In the genomic region with DNA sequence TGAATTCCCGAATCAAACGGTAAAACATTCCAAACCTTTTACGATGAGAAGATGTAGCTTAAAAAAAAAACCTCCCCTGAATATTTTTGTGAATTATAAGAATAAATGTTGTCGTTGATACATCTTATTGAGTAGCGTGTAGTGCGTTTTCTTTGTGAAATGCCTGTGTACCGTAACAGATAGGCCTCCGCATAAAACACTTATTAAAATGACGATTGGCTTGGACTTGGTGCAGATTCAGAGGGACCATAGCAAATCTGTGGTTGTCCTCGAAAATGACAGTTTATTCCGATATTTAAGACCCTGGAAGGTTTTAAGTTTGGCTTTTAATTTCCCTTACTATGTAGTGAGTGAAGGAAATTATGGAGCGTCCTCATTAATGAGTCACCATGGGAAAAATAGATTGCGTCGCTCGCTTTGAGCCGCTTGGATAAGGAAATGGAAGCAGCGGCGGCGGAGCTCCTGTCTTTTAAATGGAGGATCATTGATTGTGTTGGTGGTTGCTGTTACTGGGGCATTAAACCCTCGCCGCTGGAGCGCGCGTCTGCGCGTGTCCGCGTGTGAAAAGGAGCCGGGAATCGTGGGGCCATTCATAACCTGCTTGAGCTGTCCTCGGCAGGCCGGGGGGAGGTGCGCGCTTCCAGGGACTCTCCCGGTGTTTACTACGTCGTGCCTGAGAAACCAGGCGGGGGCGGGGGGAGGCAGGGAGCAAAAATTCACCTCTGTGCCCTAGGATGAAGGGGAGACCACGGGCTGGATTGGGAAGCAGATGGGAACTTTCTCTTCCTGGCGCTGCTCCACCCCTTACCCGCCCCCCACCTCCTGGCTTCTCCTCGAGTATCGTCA, we compare ENCODE assay signal across 8 cellular contexts. TPM values are rescaled to one million over a fixed set of nuclear protein-coding genes. Genes with fewer than 3 reads are reported as not detected.
A peak's percentile ranks its signal among the peaks of the same experiment; 100 is the strongest.
DNase-seq lines count a peak whose midpoint lies in the region; ATAC-seq and TF ChIP-seq lines count a peak whose summit lies in the region.

No MANE protein-coding gene starts in this region.

- H3K4me2 ChIP-seq in Loucy (ENCODE audit: low read depth, low read length, poor library complexity, severe bottlenecking) = peak overlapping the region; percentile 97

- TF ChIP-seq CTCF in Loucy (conservative IDR thresholded peaks at IDR 0.05; ENCODE audit: low read length) (no peak), fibroblast of villous mesenchyme (IDR thresholded peaks at IDR 0.05; ENCODE audit: insufficient read depth, low read depth, low read length) (no peak), neural crest cell (conservative IDR thresholded peaks at IDR 0.05) (no peak)

- peaks cover 35% of the 10 kb centered on the region for H4K20me1 ChIP-seq in Loucy (ENCODE audit: insufficient read depth, low read length, poor library complexity, severe bottlenecking)

- peak overlapping the region; percentile 93 for H3K27ac ChIP-seq in substantia nigra (ENCODE audit: low read depth, low read length, poor library complexity, severe bottlenecking)

- 0 out of 2 replicates have a peak, but pooled peaks cover 1% of the 10 kb centered on the region for H3F3A ChIP-seq in Loucy (ENCODE audit: low read depth)

- no peaks in the 10 kb centered on the region for H3K9me3 Mint-ChIP-seq in neural crest cell

- no peaks in the 10 kb centered on the region for H3K36me3 Mint-ChIP-seq in neural crest cell (ENCODE audit: low read depth)

- peak overlapping the region; percentile 97 for H3K4me3 Mint-ChIP-seq in neural crest cell

- H3K79me2 ChIP-seq in Loucy (ENCODE audit: insufficient read depth, low read length) = peaks cover 95% of the 10 kb centered on the region

- no peaks in the 10 kb centered on the region for H3K9me3 ChIP-seq in Loucy (ENCODE audit: insufficient read depth, low read depth, low read length)

- peak overlapping the region; percentile 78 for H2AFZ ChIP-seq in Loucy (ENCODE audit: low read length)

- no peak for ATAC-seq in HG03108 (IDR thresholded peaks at IDR 0.05; ENCODE audit: unreplicated experiment)

- H3K9me2 ChIP-seq in Loucy (replicated peaks; ENCODE audit: low read depth, low read length) = no peaks in the 10 kb centered on the region

- DNase-seq in DMS153 (lab: John Stamatoyannopoulos, UW) = peak; percentile 87
- peak; percentile 81 for DNase-seq in RPMI7951 (ENCODE audit: low read depth)
- peak; percentile 53 for DNase-seq in activated gamma-delta T cell treated with Interleukin-2 at 50 U/mL for 16 hours
- peak; percentile 92 for DNase-seq in fibroblast of villous mesenchyme (ENCODE audit: low read depth)
- DNase-seq in neural crest cell (ENCODE audit: low read depth, low spot score) = peak; percentile 78
- DNase-seq in substantia nigra (lab: John Stamatoyannopoulos, UW) = peak; percentile 31 to 92 (median 81)

- H3K4me1 ChIP-seq in Loucy (ENCODE audit: insufficient read depth, low read length, poor library complexity, severe bottlenecking) = peaks cover 45% of the 10 kb centered on the region

- H3K27me3 Mint-ChIP-seq in neural crest cell (ENCODE audit: low read depth) = no peaks in the 10 kb centered on the region

- H3K27ac Mint-ChIP-seq in neural crest cell (ENCODE audit: unreplicated experiment) = peak overlapping the region; percentile 98

- peak overlapping the region; percentile 93 for H3K4me3 ChIP-seq in Loucy (ENCODE audit: low read length, poor library complexity, severe bottlenecking)
- peak overlapping the region; percentile 97 for H3K4me3 ChIP-seq in fibroblast of villous mesenchyme (ENCODE audit: low read depth, low read length)

- peaks cover 45% of the 10 kb centered on the region for H3K4me1 Mint-ChIP-seq in neural crest cell

- no peaks in the 10 kb centered on the region for H3K27me3 ChIP-seq in Loucy (ENCODE audit: insufficient read depth, low read length, poor library complexity, severe bottlenecking)

- H3K9ac ChIP-seq in Loucy (ENCODE audit: low read depth, low read length, poor library complexity, severe bottlenecking) = peak overlapping the region; percentile 97

- no peaks in the 10 kb centered on the region for H3K36me3 ChIP-seq in Loucy (ENCODE audit: insufficient read depth, low read length)

RNA-seq across cellular contexts. Expression of gene SPEN, which starts 1.6 kb away (rescaled TPM):
- 9.3 and 14.1 TPM in 2 replicates for total RNA-seq in RPMI7951 (2014; rRNA removed; shearing (Covaris generic))
- 25.4 and 30.2 TPM in 2 replicates for total RNA-seq in fibroblast of villous mesenchyme
- 66.5 and 69.4 TPM in 2 replicates for total RNA-seq in neural crest cell

RNA-seq across cellular contexts. Expression of gene UQCRHL, which starts 41.7 kb away (rescaled TPM):
- 3.2 and 4.0 TPM in 2 replicates for total RNA-seq in RPMI7951 (2014; rRNA removed; shearing (Covaris generic))
- total RNA-seq in fibroblast of villous mesenchyme (1.3 and 1.9 TPM in 2 replicates), neural crest cell (2.7 and 3.3 TPM in 2 replicates)
